18 cellular contexts compared by ENCODE assay signal in genomic region chr12:62930546-62931425, GRCh38. TPM values are rescaled to one million over a fixed set of nuclear protein-coding genes. Genes with fewer than 3 reads are reported as not detected.
DNase-seq lines count a peak whose midpoint lies in the region; ATAC-seq, FAIRE-seq and TF ChIP-seq lines count a peak whose summit lies in the region.
"Had no signal": no experiment of that assay in that cellular context is flagged by ENCODE, and none has a peak within 500 bp of the region (broad histone marks: within the 10 kb centered on the region; RNA-seq: fewer than 3 reads in every experiment).

No MANE protein-coding gene starts in this region.

- POLR2A ChIA-PET in PC-3 (lab: Charles Lee; ENCODE audit: unreplicated experiment): interaction anchor here (0.6 to 0.7 kb wide), 2 partner anchors 83 to 88 kb away, joined by 5 to 6 read pairs; no protein-coding TSS in a partner anchor
- POLR2A ChIA-PET in endothelial cell of umbilical vein (lab: Charles Lee): no interaction called here

- BruUV-seq in PC-3 (replicated peaks; lab: Mats Ljungman, UMichigan): no TSS peak
- no TSS peak for BruUV-seq in endothelial cell of umbilical vein (replicated peaks; lab: Mats Ljungman, UMichigan)

- H3K4me1 ChIP-seq in PC-3 (ENCODE audit: insufficient read depth, low read length): peaks cover 22% of the 10 kb centered on the region
- H3K4me1 ChIP-seq in endothelial cell of umbilical vein (ENCODE audit: control insufficient read depth, extremely low read depth, insufficient read depth, low read length): peaks cover 8% of the 10 kb centered on the region
- peaks cover under 1% of the 10 kb centered on the region for H3K4me1 ChIP-seq in prostate gland (replicated peaks)

- no peak overlapping the region for H3K9ac ChIP-seq in PC-3 (ENCODE audit: low read length)
- no peak overlapping the region for H3K9ac ChIP-seq in endothelial cell of umbilical vein (replicated peaks; ENCODE audit: extremely low read depth, insufficient read depth, low read length)

- no peaks in the 10 kb centered on the region for H3K27me3 ChIP-seq in PC-3 (ENCODE audit: low read length)
- H3K27me3 ChIP-seq in endothelial cell of umbilical vein (ENCODE audit: control insufficient read depth in 2 of 2, insufficient read depth in 2 of 2, low read length in 2 of 2): peaks cover 20 to 30% of the 10 kb centered on the region in 2 experiments
- H3K27me3 ChIP-seq in prostate gland (replicated peaks; ENCODE audit: insufficient read depth): no peaks in the 10 kb centered on the region

- peak; percentile 83 for FAIRE-seq in G401.6 (lab: Jason Lieb, UNC)
- no peak for FAIRE-seq in endothelial cell of umbilical vein (lab: Jason Lieb, UNC)

- no peak for ATAC-seq in PC-3
- ATAC-seq: lower lobe of right lung had no signal

- DNase-seq in PC-3: peak; percentile 57
- DNase-seq in endothelial cell of umbilical vein (ENCODE audit: low read depth, low spot score): no peak
- DNase-seq in prostate gland (ENCODE audit: low spot score): no peak
- DNase-seq in activated naive CD4-positive, alpha-beta T cell treated with Interleukin-2 at 50 U/mL for 16 hours: no peak
- no peak for DNase-seq in SHP77 treated with DMSO at 0.1 percent for 48 hours (lab: John Stamatoyannopoulos, UW)
- no peak for DNase-seq in T1000 (lab: John Stamatoyannopoulos, UW)
- DNase-seq: activated CD4-positive, alpha-beta T cell treated with anti-CD3 and anti-CD28 coated beads, Interleukin-2, amount 10 ng/mL, durations not matched to agents 7 days and 5 days; activated T-cell treated with anti-CD3 and anti-CD28 coated beads, Interleukin-2, amount 50 U/mL, for 24 hours; H7; lower lobe of right lung; NCI-H1105; NCI-H2171 treated with DMSO at 0.1 percent for 48 hours; nephron progenitor cell; NK-92 treated with Interleukin-12 subunit alpha and Interleukin-12 subunit beta, amount 100 ng/mL, for 24 hours; retina; SIG-M5 had no signal

- CTCF ChIA-PET in PC-3 (lab: Charles Lee) (no interaction called here), endothelial cell of umbilical vein (lab: Charles Lee) (interaction anchor here (1.7 kb wide), 1 partner anchor 138 kb away, joined by 4 read pairs; no protein-coding TSS in a partner anchor)

- H3K9me2 ChIP-seq in PC-3 (replicated peaks; ENCODE audit: low read length): no peaks in the 10 kb centered on the region

- intact Hi-C loops in PC-3 (cut with micrococcal nuclease) (loop anchor here (5.0 to 10.0 kb wide), 2 partner anchors 328 to 496 kb away; no protein-coding TSS in a partner anchor), endothelial cell of umbilical vein (cut with micrococcal nuclease) (loop anchor here (10.0 kb wide), 1 partner anchor 496 kb away; no protein-coding TSS in a partner anchor), prostate gland (cut with DNase I) (no loop called here)

- no peaks in the 10 kb centered on the region for H3F3A ChIP-seq in PC-3 (ENCODE audit: low read length, unreplicated experiment)

- H3K79me2 ChIP-seq in PC-3 (ENCODE audit: low read length) (peaks cover 80% of the 10 kb centered on the region), endothelial cell of umbilical vein (ENCODE audit: control insufficient read depth, insufficient read depth, low read length) (no peaks in the 10 kb centered on the region)

- TF ChIP-seq POLR2A in endothelial cell of umbilical vein (IDR thresholded peaks at IDR 0.05; ENCODE audit: low read depth, low read length) (no peak), prostate gland (IDR thresholded peaks at IDR 0.05) (no peak)

- H4K20me1 ChIP-seq in PC-3 (ENCODE audit: low read length): no peaks in the 10 kb centered on the region
- no peaks in the 10 kb centered on the region for H4K20me1 ChIP-seq in endothelial cell of umbilical vein (replicated peaks; ENCODE audit: control insufficient read depth, extremely low read depth, insufficient read depth, low read length)

- WGBS in prostate gland: 37% methylated on average over 5 of the region's 5 CpGs

- H3K9me3 ChIP-seq in PC-3 (ENCODE audit: low read length) (no peaks in the 10 kb centered on the region), endothelial cell of umbilical vein (replicated peaks; ENCODE audit: control insufficient read depth, insufficient read depth, low read length) (no peaks in the 10 kb centered on the region), prostate gland (no peaks in the 10 kb centered on the region)
- H3K9me3 ChIP-seq: lower lobe of right lung, suprapubic skin had no signal

- H3K4me2 ChIP-seq in PC-3 (ENCODE audit: low read length) (peak overlapping the region; percentile 30; the same call in 1 of the 2 replicates), endothelial cell of umbilical vein (ENCODE audit: insufficient read depth, low read length) (no peak overlapping the region)

- dilution Hi-C loops in endothelial cell of umbilical vein (cut with MboI; ENCODE audit: extremely low pct_ligation_motif_present, low sequenced_read_pairs): no loop called here

- no peak overlapping the region for H3K4me3 ChIP-seq in PC-3 (ENCODE audit: low read length)
- H3K4me3 ChIP-seq in endothelial cell of umbilical vein (replicated peaks in 1 of 3; ENCODE audit: insufficient read depth in 1 of 3, low read depth in 1 of 3, low read length in 3 of 3): no peak overlapping the region
- no peak overlapping the region for H3K4me3 ChIP-seq in prostate gland
- H3K4me3 ChIP-seq: lower lobe of right lung, suprapubic skin had no signal

- no peaks in the 10 kb centered on the region for H3K36me3 ChIP-seq in PC-3 (ENCODE audit: low read depth, low read length)
- H3K36me3 ChIP-seq in endothelial cell of umbilical vein (ENCODE audit: control insufficient read depth in 2 of 2, extremely low read depth in 1 of 2, insufficient read depth in 2 of 2, low read length in 2 of 2): no peaks in the 10 kb centered on the region
- H3K36me3 ChIP-seq in prostate gland: no peaks in the 10 kb centered on the region
- H3K36me3 ChIP-seq: lower lobe of right lung, suprapubic skin had no signal

- H3K9me1 ChIP-seq in endothelial cell of umbilical vein (replicated peaks; ENCODE audit: control insufficient read depth, extremely low read depth, insufficient read depth, low read length): no peaks in the 10 kb centered on the region

- H2AFZ ChIP-seq in PC-3 (ENCODE audit: low read length): no peak overlapping the region
- no peak overlapping the region for H2AFZ ChIP-seq in endothelial cell of umbilical vein (ENCODE audit: low read depth, low read length)

- TF ChIP-seq CTCF in PC-3 (conservative IDR thresholded peaks at IDR 0.05; ENCODE audit: low read depth, low read length) (no peak), endothelial cell of umbilical vein (IDR thresholded peaks at IDR 0.05; ENCODE audit: extremely low read depth in 1 of 2, insufficient read depth in 1 of 2, low read depth in 1 of 2, low read length in 2 of 2) (no peak), prostate gland (IDR thresholded peaks at IDR 0.05) (no peak)

- H3K27ac ChIP-seq in PC-3 (ENCODE audit: low read length): no peak overlapping the region
- no peak overlapping the region for H3K27ac ChIP-seq in endothelial cell of umbilical vein (ENCODE audit: insufficient read depth, low read depth, low read length)
- peak overlapping the region; percentile 1 to 26 for H3K27ac ChIP-seq in prostate gland
- H3K27ac ChIP-seq: lower lobe of right lung, suprapubic skin had no signal

TF ChIP-seq in endothelial cell of umbilical vein, 7 proteins besides CTCF, POLR2A, EP300 and RAD21:
- TF ChIP-seq POLR2AphosphoS5 (IDR thresholded peaks at IDR 0.05; ENCODE audit: insufficient read depth, low read depth, low read length): no peak
- peak; percentile 26 for TF ChIP-seq EZH2 (IDR thresholded peaks at IDR 0.05; ENCODE audit: borderline replicate concordance, low read depth, low read length, severe bottlenecking)

RNA-seq across cellular contexts. Expression of gene PPM1H, which starts 4.2 kb away (rescaled TPM):
- total RNA-seq in PC-3 (2014; rRNA removed) (9.8 and 12.0 TPM in 2 replicates), endothelial cell of umbilical vein (4.9 and 7.2 TPM in 2 replicates), prostate gland (10 to 100 TPM; 27.0 to 46.9 TPM)
- polyA plus RNA-seq in endothelial cell of umbilical vein: 1.0 and 1.1 TPM in 2 replicates
- polyA plus RNA-seq in endothelial cell of umbilical vein (2011; cell fraction: cytosol; rRNA removed): 0.67 and 0.97 TPM in 2 replicates
- 1.1 and 1.3 TPM in 2 replicates for polyA plus RNA-seq in endothelial cell of umbilical vein (2011; cell fraction: nucleus; rRNA removed)
- 0.18 and 0.55 TPM in 2 replicates for polyA plus RNA-seq in endothelial cell of umbilical vein (2012)
- 3.0 and 4.1 TPM in 2 replicates for polyA minus RNA-seq in endothelial cell of umbilical vein
- polyA minus RNA-seq in endothelial cell of umbilical vein (2011; cell fraction: cytosol; rRNA and poly(A)+ RNA removed): 7.9 TPM
- polyA minus RNA-seq in endothelial cell of umbilical vein (2011; cell fraction: nucleus; rRNA and poly(A)+ RNA removed): 2.3 and 6.0 TPM in 2 replicates
- total RNA-seq: activated CD4-positive, alpha-beta T cell treated with anti-CD3 and anti-CD28 coated beads, Interleukin-2, amount 10 ng/mL, durations not matched to agents 7 days and 5 days had no signal

Comparison
In these comparisons a context has a peak if more than half of its experiments do, and no peak if none do; other contexts are left out.
1. H3K27ac ChIP-seq: peak in prostate gland (2 of 2); none in PC-3 (single experiment) and endothelial cell of umbilical vein (single experiment).